ENCODE assay signal across 1 cellular context in the genomic region with DNA sequence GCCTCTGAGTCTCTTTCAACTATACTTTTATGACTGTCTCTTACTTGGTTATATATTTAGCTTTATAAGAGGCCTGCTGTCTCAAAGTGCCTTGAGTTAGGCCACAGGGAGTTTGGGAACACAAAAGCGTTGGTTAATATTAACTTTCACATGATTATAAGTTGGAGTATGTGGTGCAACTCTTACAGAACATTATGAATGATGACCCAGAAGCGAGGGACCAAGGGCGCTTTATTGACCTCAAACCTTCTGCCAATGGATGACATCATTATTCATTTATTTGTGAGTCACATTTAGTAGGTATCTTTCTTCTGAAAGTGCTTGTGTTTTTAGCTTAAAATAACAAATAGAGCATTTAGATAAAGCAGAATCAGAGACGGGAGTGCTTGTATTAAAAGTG.
TF ChIP-seq lines count a peak whose summit lies in the region.

No MANE protein-coding gene starts in this region.

TF ChIP-seq in SK-N-SH, 30 proteins besides CTCF, POLR2A, EP300 and RAD21 (continued from another document):
- no peak for TF ChIP-seq CHD2 (IDR thresholded peaks at IDR 0.05; ENCODE audit: low read length, partially characterized antibody)
- TF ChIP-seq RCOR1 (IDR thresholded peaks at IDR 0.05; ENCODE audit: low read length) = no peak
- TF ChIP-seq EZH2phosphoT487 (IDR thresholded peaks at IDR 0.05; ENCODE audit: borderline replicate concordance, low read depth) = no peak
- TF ChIP-seq NRF1 (IDR thresholded peaks at IDR 0.05; ENCODE audit: low read depth, low read length) = no peak
- TF ChIP-seq, protein P1, sequence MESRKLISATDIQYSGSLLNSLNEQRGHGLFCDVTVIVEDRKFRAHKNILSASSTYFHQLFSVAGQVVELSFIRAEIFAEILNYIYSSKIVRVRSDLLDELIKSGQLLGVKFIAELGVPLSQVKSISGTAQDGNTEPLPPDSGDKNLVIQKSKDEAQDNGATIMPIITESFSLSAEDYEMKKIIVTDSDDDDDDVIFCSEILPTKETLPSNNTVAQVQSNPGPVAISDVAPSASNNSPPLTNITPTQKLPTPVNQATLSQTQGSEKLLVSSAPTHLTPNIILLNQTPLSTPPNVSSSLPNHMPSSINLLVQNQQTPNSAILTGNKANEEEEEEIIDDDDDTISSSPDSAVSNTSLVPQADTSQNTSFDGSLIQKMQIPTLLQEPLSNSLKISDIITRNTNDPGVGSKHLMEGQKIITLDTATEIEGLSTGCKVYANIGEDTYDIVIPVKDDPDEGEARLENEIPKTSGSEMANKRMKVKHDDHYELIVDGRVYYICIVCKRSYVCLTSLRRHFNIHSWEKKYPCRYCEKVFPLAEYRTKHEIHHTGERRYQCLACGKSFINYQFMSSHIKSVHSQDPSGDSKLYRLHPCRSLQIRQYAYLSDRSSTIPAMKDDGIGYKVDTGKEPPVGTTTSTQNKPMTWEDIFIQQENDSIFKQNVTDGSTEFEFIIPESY (IDR thresholded peaks at IDR 0.05; ENCODE audit: borderline replicate concordance, low read depth) = no peak
- no peak for TF ChIP-seq GATA2 (CRISPR knock-in tag; IDR thresholded peaks at IDR 0.05)
